ENCODE assay signal across 35 cellular contexts in the genomic region with DNA sequence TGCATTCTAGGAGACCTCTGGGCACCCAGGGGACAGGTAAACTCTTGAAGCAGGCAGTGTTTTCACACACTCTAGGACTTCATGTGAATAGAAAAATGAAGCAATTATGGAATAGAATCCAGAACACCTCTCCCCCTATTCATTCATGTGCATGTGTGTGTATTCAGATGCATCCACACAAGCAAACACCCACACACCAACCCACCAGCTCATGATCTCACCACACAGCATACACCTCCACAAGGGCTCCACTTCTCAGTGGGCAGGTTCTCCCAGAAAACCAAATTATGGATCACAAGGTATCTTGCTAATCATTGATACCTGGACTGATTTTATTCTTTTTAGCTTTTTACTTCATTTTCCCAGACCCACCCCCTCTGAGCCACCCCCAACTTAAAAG. TPM values are rescaled to one million over a fixed set of nuclear protein-coding genes. Genes with fewer than 3 reads are reported as not detected.
"Had no signal": no experiment of that assay in that cellular context is flagged by ENCODE, and none has a peak within 500 bp of the region (broad histone marks: within the 10 kb centered on the region; RNA-seq: fewer than 3 reads in every experiment).

No MANE protein-coding gene starts in this region.

- H3K4me3 Mint-ChIP-seq: activated B cell treated with CpG ODN at 0.5 μM for 24 hours; activated CD8-positive, alpha-beta memory T cell treated with anti-CD3 and anti-CD28 coated beads, Interleukin-2, amount 10 ng/mL, durations not matched to agents 7 days and 5 days; activated CD8-positive, alpha-beta T cell treated with anti-CD3 and anti-CD28 coated beads, Interleukin-2, amount 10 ng/mL, durations not matched to agents 7 days and 5 days; activated naive CD4-positive, alpha-beta T cell treated with anti-CD3 and anti-CD28 coated beads for 36 hours; activated naive CD8-positive, alpha-beta T cell; activated T-helper 1 cell treated with anti-CD3 and anti-CD28 coated beads, Interleukin-12 subunit alpha, Interleukin-12 subunit beta, Interleukin-2, Interleukin-4 antibody, amounts not matched to agents 30 ng/mL and 10 ng/mL and 1 ng/mL, durations not matched to agents 14 hours and 24 hours and 36 hours; central memory CD8-positive, alpha-beta T cell; dendritic cell treated with granulocyte-macrophage colony-stimulating factor and Interleukin-4, amounts not matched to agents 40 ng/mL and 50 ng/mL, for 4 days; effector memory CD8-positive, alpha-beta T cell had no signal

- H3K36me3 ChIP-seq: brain microvascular endothelial cell, gastrocnemius medialis had no signal

- H3K27ac ChIP-seq: brain microvascular endothelial cell, coronary artery, dorsolateral prefrontal cortex, esophagus muscularis mucosa, foreskin keratinocyte, gastrocnemius medialis, heart left ventricle had no signal

- H3K36me3 Mint-ChIP-seq: activated CD8-positive, alpha-beta memory T cell treated with anti-CD3 and anti-CD28 coated beads, Interleukin-2, amount 10 ng/mL, durations not matched to agents 7 days and 5 days had no signal

- H3K9me3 Mint-ChIP-seq: activated B cell treated with CpG ODN at 0.5 μM for 24 hours; activated naive CD4-positive, alpha-beta T cell treated with anti-CD3 and anti-CD28 coated beads for 36 hours; activated T-helper 1 cell treated with anti-CD3 and anti-CD28 coated beads, Interleukin-12 subunit alpha, Interleukin-12 subunit beta, Interleukin-2, Interleukin-4 antibody, amounts not matched to agents 30 ng/mL and 10 ng/mL and 1 ng/mL, durations not matched to agents 14 hours and 24 hours and 36 hours; activated T-helper 2 cell treated with anti-CD3 and anti-CD28 coated beads, Interferon-gamma antibody, Interleukin-2, Interleukin-4, amounts not matched to agents 10 μg/mL and 5 μg/mL and 100 μg/mL, durations not matched to agents 14 hours and 24 hours and 36 hours; central memory CD8-positive, alpha-beta T cell; dendritic cell treated with granulocyte-macrophage colony-stimulating factor and Interleukin-4, amounts not matched to agents 40 ng/mL and 50 ng/mL, for 4 days; effector memory CD8-positive, alpha-beta T cell had no signal

- DNase-seq: activated B cell treated with CpG ODN at 0.5 μM for 24 hours; activated CD4-positive, alpha-beta T cell treated with anti-CD3 and anti-CD28 coated beads for 48 hours; activated CD4-positive, alpha-beta T cell treated with anti-CD3 and anti-CD28 coated beads, Interleukin-2, amount 50 U/mL, for 1 hour; activated CD4-positive, alpha-beta T cell treated with anti-CD3 and anti-CD28 coated beads, Interleukin-2, amount 50 U/mL, for 48 hours; activated CD8-positive, alpha-beta memory T cell treated with anti-CD3 and anti-CD28 coated beads, Interleukin-2, amount 10 ng/mL, durations not matched to agents 7 days and 5 days; activated CD8-positive, alpha-beta memory T cell treated with anti-CD3 and anti-CD28 coated beads, Interleukin-2, amount 50 U/mL, for 4 hours; activated CD8-positive, alpha-beta T cell treated with anti-CD3 and anti-CD28 coated beads, Interleukin-2, amount 10 ng/mL, durations not matched to agents 7 days and 5 days; activated effector memory CD4-positive, alpha-beta T cell treated with anti-CD3 and anti-CD28 coated beads, Interleukin-2, amount 50 U/mL, for 16 hours; activated naive CD4-positive, alpha-beta T cell treated with anti-CD3 and anti-CD28 coated beads for 36 hours; activated T-cell treated with anti-CD3 and anti-CD28 coated beads, Interleukin-2, amount 50 U/mL, for 1 hour; activated T-cell treated with anti-CD3 and anti-CD28 coated beads, Interleukin-2, amount 50 U/mL, for 48 hours; amniotic stem cell; anterior cingulate cortex; brain microvascular endothelial cell; dorsolateral prefrontal cortex; effector CD4-positive, alpha-beta T cell; effector memory CD8-positive, alpha-beta T cell; erythroblast; foreskin keratinocyte; gastrocnemius medialis; glutamatergic neuron; heart left ventricle; T-helper 2 cell had no signal

- ATAC-seq: activated CD4-positive, CD25-positive, alpha-beta regulatory T cell treated with anti-CD3 and anti-CD28 coated beads, Interleukin-2, amount 50 U/mL, for 24 hours; activated CD8-positive, alpha-beta memory T cell treated with anti-CD3 and anti-CD28 coated beads, Interleukin-2, amount 10 ng/mL, durations not matched to agents 7 days and 5 days; activated CD8-positive, alpha-beta T cell treated with anti-CD3 and anti-CD28 coated beads, Interleukin-2, amount 10 ng/mL, durations not matched to agents 7 days and 5 days; effector memory CD8-positive, alpha-beta T cell; foreskin keratinocyte; gastrocnemius medialis; heart left ventricle had no signal

- H3K27ac Mint-ChIP-seq: activated B cell treated with CpG ODN at 0.5 μM for 24 hours; activated CD8-positive, alpha-beta memory T cell treated with anti-CD3 and anti-CD28 coated beads, Interleukin-2, amount 10 ng/mL, durations not matched to agents 7 days and 5 days; activated CD8-positive, alpha-beta T cell treated with anti-CD3 and anti-CD28 coated beads, Interleukin-2, amount 10 ng/mL, durations not matched to agents 7 days and 5 days; activated naive CD4-positive, alpha-beta T cell treated with anti-CD3 and anti-CD28 coated beads for 36 hours; activated naive CD8-positive, alpha-beta T cell; activated T-helper 1 cell treated with anti-CD3 and anti-CD28 coated beads, Interleukin-12 subunit alpha, Interleukin-12 subunit beta, Interleukin-2, Interleukin-4 antibody, amounts not matched to agents 30 ng/mL and 10 ng/mL and 1 ng/mL, durations not matched to agents 14 hours and 24 hours and 36 hours; activated T-helper 2 cell treated with anti-CD3 and anti-CD28 coated beads, Interferon-gamma antibody, Interleukin-2, Interleukin-4, amounts not matched to agents 10 μg/mL and 5 μg/mL and 100 μg/mL, durations not matched to agents 14 hours and 24 hours and 36 hours; dendritic cell treated with granulocyte-macrophage colony-stimulating factor and Interleukin-4, amounts not matched to agents 40 ng/mL and 50 ng/mL, for 4 days; effector memory CD8-positive, alpha-beta T cell had no signal

- H3K4me3 ChIP-seq: coronary artery, dorsolateral prefrontal cortex, esophagus muscularis mucosa, gastrocnemius medialis, heart left ventricle had no signal

- H3K9me3 ChIP-seq: esophagus muscularis mucosa, gastrocnemius medialis, heart left ventricle had no signal

- H3K27me3 ChIP-seq: brain microvascular endothelial cell, dorsolateral prefrontal cortex, esophagus muscularis mucosa, foreskin keratinocyte, gastrocnemius medialis, heart left ventricle had no signal

- H3K27me3 Mint-ChIP-seq: activated B cell treated with CpG ODN at 0.5 μM for 24 hours; activated CD8-positive, alpha-beta memory T cell treated with anti-CD3 and anti-CD28 coated beads, Interleukin-2, amount 10 ng/mL, durations not matched to agents 7 days and 5 days; activated naive CD8-positive, alpha-beta T cell; central memory CD8-positive, alpha-beta T cell; dendritic cell treated with granulocyte-macrophage colony-stimulating factor and Interleukin-4, amounts not matched to agents 40 ng/mL and 50 ng/mL, for 4 days; effector memory CD8-positive, alpha-beta T cell had no signal

- H3K4me1 Mint-ChIP-seq: activated B cell treated with CpG ODN at 0.5 μM for 24 hours; activated CD8-positive, alpha-beta memory T cell treated with anti-CD3 and anti-CD28 coated beads, Interleukin-2, amount 10 ng/mL, durations not matched to agents 7 days and 5 days; central memory CD8-positive, alpha-beta T cell had no signal

- H3K4me1 ChIP-seq: esophagus muscularis mucosa, foreskin keratinocyte, gastrocnemius medialis had no signal

RNA-seq across cellular contexts. Expression of gene HSD17B3, which starts 21.2 kb away (rescaled TPM):
- total RNA-seq: activated B cell treated with CpG ODN at 0.5 μM for 24 hours; activated CD8-positive, alpha-beta memory T cell treated with anti-CD3 and anti-CD28 coated beads for 36 hours; activated CD8-positive, alpha-beta T cell treated with anti-CD3 and anti-CD28 coated beads, Interleukin-2, amount 10 ng/mL, durations not matched to agents 7 days and 5 days; activated naive CD4-positive, alpha-beta T cell treated with anti-CD3 and anti-CD28 coated beads for 36 hours; activated T-helper 1 cell treated with anti-CD3 and anti-CD28 coated beads, Interleukin-12 subunit alpha, Interleukin-12 subunit beta, Interleukin-2, Interleukin-4 antibody, amounts not matched to agents 30 ng/mL and 10 ng/mL and 1 ng/mL, durations not matched to agents 14 hours and 24 hours and 36 hours; activated T-helper 2 cell treated with anti-CD3 and anti-CD28 coated beads, Interferon-gamma antibody, Interleukin-2, Interleukin-4, amounts not matched to agents 10 μg/mL and 5 μg/mL and 100 μg/mL, durations not matched to agents 14 hours and 24 hours and 36 hours; astrocyte; cerebellum; foreskin keratinocyte; gastrocnemius medialis; T-helper 1 cell treated with Interleukin-12 subunit alpha and Interleukin-12 subunit beta and Interleukin-4 antibody, amounts not matched to agents 30 ng/mL and 1 ng/mL, for 36 hours had no signal
